Comparison of ENCODE assay signal across 28 cellular contexts in the genomic region with DNA sequence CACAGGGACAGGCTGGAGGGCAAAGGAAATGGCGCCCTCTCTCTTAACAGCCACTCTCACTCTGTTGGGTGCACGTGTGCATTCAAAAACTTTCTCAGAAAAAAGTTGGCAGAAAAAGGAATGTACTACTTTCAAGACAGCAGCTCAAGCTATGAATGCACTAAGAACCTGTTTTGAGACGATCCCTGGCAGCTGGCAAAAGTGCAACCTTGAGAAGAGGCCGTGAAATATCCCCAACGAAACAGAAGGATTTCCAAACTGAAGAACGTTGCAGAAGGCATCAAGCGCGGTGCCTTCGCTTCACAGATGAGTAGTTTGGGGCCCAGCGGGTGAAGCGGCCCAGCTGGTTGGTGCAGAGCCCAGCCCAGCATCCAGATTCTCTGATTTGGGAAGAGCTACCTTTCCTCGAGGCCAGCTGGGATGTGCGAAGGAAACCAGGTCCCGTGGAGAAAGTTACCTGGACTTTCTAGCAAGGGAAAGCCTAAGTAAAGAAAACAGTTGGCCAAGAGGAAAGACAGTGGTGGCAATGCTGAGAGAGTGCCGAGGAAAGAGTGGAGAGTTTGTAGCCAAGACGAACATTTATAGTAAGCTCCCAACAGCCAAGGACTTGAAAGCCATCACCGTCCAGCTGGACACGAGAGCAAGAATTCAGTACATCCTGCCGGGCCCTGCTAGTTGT. TPM values are rescaled to one million over a fixed set of nuclear protein-coding genes. Genes with fewer than 3 reads are reported as not detected.
DNase-seq lines count a peak whose midpoint lies in the region; ATAC-seq and TF ChIP-seq lines count a peak whose summit lies in the region.
"Had no signal": no experiment of that assay in that cellular context is flagged by ENCODE, and none has a peak within 500 bp of the region (broad histone marks: within the 10 kb centered on the region; RNA-seq: fewer than 3 reads in every experiment).

No MANE protein-coding gene starts in this region.

- H3K27me3 ChIP-seq in BLaER1, result no peaks in the 10 kb centered on the region
- no peaks in the 10 kb centered on the region for H3K27me3 ChIP-seq in foreskin keratinocyte
- peaks cover 13% of the 10 kb centered on the region for H3K27me3 ChIP-seq in suprapubic skin

- TF ChIP-seq CTCF in HEK293 (tag by site-specific recombination; IDR thresholded peaks at IDR 0.05) (no peak), foreskin keratinocyte (conservative IDR thresholded peaks at IDR 0.05) (peak; percentile 7), suprapubic skin (IDR thresholded peaks at IDR 0.05) (no peak)

- H3K36me3 ChIP-seq in BLaER1 (peaks cover 29% of the 10 kb centered on the region), HEK293 (ENCODE audit: control insufficient read depth in 2 of 2, insufficient read depth in 1 of 2, low read length in 2 of 2) (peaks cover 0 to 50% of the 10 kb centered on the region in 2 experiments; a peak in 1 of 3 replicates), suprapubic skin (no peaks in the 10 kb centered on the region)
- H3K36me3 ChIP-seq: MG63, SJSA1 had no signal

- CTCF ChIA-PET in HEK293 (lab: Yijun Ruan, JAX), result interaction anchor here (0.8 to 4.9 kb wide), 7 partner anchors 11 to 213 kb away, joined by 3 to 64 read pairs (median 4); partner anchors contain the start of gene IFT27

- no peak for DNase-seq in foreskin keratinocyte
- peak; percentile 25 to 48 for DNase-seq in suprapubic skin (ENCODE audit: low spot score in 2 of 2)
- no peak for DNase-seq in NCI-H146 (lab: John Stamatoyannopoulos, UW)
- no peak for DNase-seq in NCI-H1930 (lab: John Stamatoyannopoulos, UW)
- DNase-seq: 8988T; Calu3; CD8-positive, alpha-beta memory T cell; DMS153; GOT3; MG63; NCI-H1417 treated with DMSO at 0.1 percent for 48 hours; NCI-H2029; NCI-H2227 treated with DMSO at 0.1 percent for 48 hours; NCI-H524; NCI-H774; OCI-M1 had no signal

- no peak for TF ChIP-seq EP300 in suprapubic skin (IDR thresholded peaks at IDR 0.05)

- H3K9me3 ChIP-seq in BLaER1 (peaks cover 17% of the 10 kb centered on the region), HEK293 (ENCODE audit: control insufficient read depth, insufficient read depth, low read depth, low read length) (no peaks in the 10 kb centered on the region), suprapubic skin (no peaks in the 10 kb centered on the region)
- H3K9me3 ChIP-seq: MG63, SJSA1 had no signal

- no peak for TF ChIP-seq POLR2A in suprapubic skin (IDR thresholded peaks at IDR 0.05)

- POLR2A ChIA-PET in HEK293 (lab: Yijun Ruan, JAX), result interaction anchor here (1.5 kb wide), 1 partner anchor 16 kb away, joined by 3 read pairs; the partner anchor contains the start of gene IFT27

- no peak overlapping the region for H3K9ac ChIP-seq in BLaER1

- H3K4me2 ChIP-seq in BLaER1, result peak overlapping the region; percentile 62

- ATAC-seq in foreskin keratinocyte (no peak), HG02938 (IDR thresholded peaks at IDR 0.05; ENCODE audit: unreplicated experiment) (no peak)
- ATAC-seq: HepG2, K562, Right ventricle myocardium inferior had no signal

- H3K4me1 ChIP-seq in BLaER1 (peaks cover 47% of the 10 kb centered on the region), HEK293 (ENCODE audit: control insufficient read depth, insufficient read depth, low read length) (no peaks in the 10 kb centered on the region), foreskin keratinocyte (peaks cover 6% of the 10 kb centered on the region), suprapubic skin (peaks cover 11% of the 10 kb centered on the region)
- H3K4me1 ChIP-seq: SJSA1 had no signal

- H3K4me3 ChIP-seq in BLaER1, result no peak overlapping the region
- no peak overlapping the region for H3K4me3 ChIP-seq in HEK293 (ENCODE audit: low read depth, low read length)
- H3K4me3 ChIP-seq in suprapubic skin, result no peak overlapping the region
- H3K4me3 ChIP-seq: K562, MG63, SJSA1 had no signal

- WGBS in suprapubic skin, result 71% methylated on average over 19 of the region's 19 CpGs

- H3K27ac ChIP-seq in BLaER1, result 0 out of 2 replicates have a peak overlapping the region, but pooled peaks have one; percentile 1
- H3K27ac ChIP-seq in HEK293 (ENCODE audit: extremely low read depth, low read depth, low read length), result no peak overlapping the region
- no peak overlapping the region for H3K27ac ChIP-seq in foreskin keratinocyte
- no peak overlapping the region for H3K27ac ChIP-seq in suprapubic skin
- H3K27ac ChIP-seq: C4-2B, HL-60, SJSA1 had no signal

- no peaks in the 10 kb centered on the region for H4K20me1 ChIP-seq in BLaER1

TF ChIP-seq in HEK293, 187 proteins besides CTCF, POLR2A, EP300 and RAD21:
- TF ChIP-seq BCL11B (tag by site-specific recombination; IDR thresholded peaks at IDR 0.05; ENCODE audit: low read depth) (no peak), PRDM1 (tag by site-specific recombination; IDR thresholded peaks at IDR 0.05) (peak; percentile 79)
TF ChIP-seq in HEK293: peak in this region for 1.

RNA-seq across cellular contexts. Expression of gene IFT27, which starts 16.3 kb away (rescaled TPM):
- total RNA-seq in foreskin keratinocyte, result 13.4 and 13.5 TPM in 2 replicates
- 16.8 and 17.7 TPM in 2 replicates for polyA plus RNA-seq in foreskin keratinocyte
- 10 to 100 TPM in 2 of 4 donors, 1 to 10 TPM in 2; 8.2 to 29.0 (median 17.7) TPM for total RNA-seq in suprapubic skin

RNA-seq across cellular contexts. Expression of gene CACNG2, which starts 56.1 kb away (rescaled TPM):
- total RNA-seq in foreskin keratinocyte (not detected in 2 replicates), suprapubic skin (not detected)
- polyA plus RNA-seq in foreskin keratinocyte, result not detected in 2 replicates
- total RNA-seq: Calu3; CD8-positive, alpha-beta memory T cell; G401; HepG2; HT-29; K562; LHCN-M2; Right ventricle myocardium inferior; SJSA1 had no signal
- polyA plus RNA-seq: CD8-positive, alpha-beta memory T cell; HepG2; K562 had no signal

RNA-seq across cellular contexts. Expression of gene PVALB, which starts 57.2 kb away (rescaled TPM):
- total RNA-seq in foreskin keratinocyte (not detected in 2 replicates), suprapubic skin (not detected)
- polyA plus RNA-seq in foreskin keratinocyte, result not detected in 2 replicates
- total RNA-seq: Calu3; CD8-positive, alpha-beta memory T cell; G401; HepG2; HT-29; K562; LHCN-M2; Right ventricle myocardium inferior; SJSA1 had no signal
- polyA plus RNA-seq: CD8-positive, alpha-beta memory T cell; HepG2; K562 had no signal

Comparison
In these comparisons a context has a peak if more than half of its experiments do, and no peak if none do; other contexts are left out.
1. DNase-seq: peak in suprapubic skin (2 of 2); none in foreskin keratinocyte (0 of 2), NCI-H146 (single experiment) and NCI-H1930 (0 of 2).